Comparison of ENCODE assay signal across 13 cellular contexts in genomic region chr14:53951661-53952265, GRCh38. TPM values are rescaled to one million over a fixed set of nuclear protein-coding genes. Genes with fewer than 3 reads are reported as not detected.
A peak's percentile ranks its signal among the peaks of the same experiment; 100 is the strongest.
DNase-seq lines count a peak whose midpoint lies in the region; TF ChIP-seq lines count a peak whose summit lies in the region.
"Had no signal": no experiment of that assay in that cellular context is flagged by ENCODE, and none has a peak within 500 bp of the region (broad histone marks: within the 10 kb centered on the region; RNA-seq: fewer than 3 reads in every experiment).

No MANE protein-coding gene starts in this region.

- H3K4me1 ChIP-seq in ascending aorta (peaks cover 0 to 9% of the 10 kb centered on the region in 2 donors), hepatocyte (ENCODE audit: insufficient read depth) (peaks cover 14% of the 10 kb centered on the region)

- H3K4me2 ChIP-seq in hepatocyte, result peak overlapping the region; percentile 95

- 5% methylated on average over 31 of the region's 31 CpGs for WGBS in hepatocyte (ENCODE audit: low lambda C conversion rate, missing lambda C conversion rate)

- H2AFZ ChIP-seq in hepatocyte, result no peak overlapping the region

- H3K27me3 ChIP-seq in ascending aorta (no peaks in the 10 kb centered on the region), hepatocyte (no peaks in the 10 kb centered on the region)

- H3K9me2 ChIP-seq in hepatocyte (replicated peaks; ENCODE audit: insufficient read depth), result no peaks in the 10 kb centered on the region

- H3K9me3 ChIP-seq in ascending aorta (no peaks in the 10 kb centered on the region), hepatocyte (ENCODE audit: low read depth) (no peaks in the 10 kb centered on the region)

- H3K4me1 Mint-ChIP-seq in progenitor cell of endocrine pancreas (ENCODE audit: low read depth), result peaks cover 40% of the 10 kb centered on the region

- H3K36me3 Mint-ChIP-seq in progenitor cell of endocrine pancreas (ENCODE audit: insufficient read depth), result no peaks in the 10 kb centered on the region

- H3K27me3 Mint-ChIP-seq in progenitor cell of endocrine pancreas, result peaks cover 84% of the 10 kb centered on the region

- DNase-seq in ELF-1 (ENCODE audit: low read depth, low spot score) (peak; percentile 77), ascending aorta (ENCODE audit: low spot score in 2 of 2) (no peak), hepatocyte (ENCODE audit: low spot score) (peak; percentile 28), progenitor cell of endocrine pancreas (ENCODE audit: low spot score, unreplicated experiment) (no peak), T1000 (lab: John Stamatoyannopoulos, UW) (no peak)
- no peak for DNase-seq in stimulated activated CD4-positive, alpha-beta T cell treated with anti-CD3 and anti-CD28 coated beads, Interleukin-4, amount 100 ng/mL, for 4 hours
- DNase-seq in activated CD8-positive, alpha-beta memory T cell treated with anti-CD3 and anti-CD28 coated beads, Interleukin-2, amount 50 U/mL, for 4 hours, result no peak
- DNase-seq in activated CD4-positive, CD25-positive, alpha-beta regulatory T cell (lab: John Stamatoyannopoulos, UW), result no peak
- DNase-seq: activated CD4-positive, alpha-beta T cell treated with anti-CD3 and anti-CD28 coated beads, Interleukin-2, amount 50 U/mL, for 4 hours; cerebellar nuclear complex; NCI-H1417; SHP77 treated with DMSO at 0.1 percent for 48 hours had no signal

- peak overlapping the region; percentile 73 for H3K4me3 Mint-ChIP-seq in progenitor cell of endocrine pancreas (ENCODE audit: low read depth)

- intact Hi-C loops in ascending aorta (cut with DNase I), result loop anchor here (2.0 to 10.0 kb wide), 8 partner anchors 396 to 1433 kb away; partner anchors contain the start of genes CGRRF1, ERO1A, FERMT2 and GNPNAT1

- H3K36me3 ChIP-seq in ascending aorta, result peaks cover 15 to 29% of the 10 kb centered on the region in 2 donors
- no peaks in the 10 kb centered on the region for H3K36me3 ChIP-seq in hepatocyte (replicated peaks; ENCODE audit: insufficient read depth, low read depth)

- no peaks in the 10 kb centered on the region for H4K20me1 ChIP-seq in hepatocyte (ENCODE audit: insufficient read depth, poor library complexity, severe bottlenecking)

- H3K9me3 Mint-ChIP-seq in progenitor cell of endocrine pancreas (ENCODE audit: low read depth), result no peaks in the 10 kb centered on the region

- H3K27ac Mint-ChIP-seq in progenitor cell of endocrine pancreas, result peak overlapping the region; percentile 58

- H3K27ac ChIP-seq in ascending aorta, result no peak overlapping the region
- H3K27ac ChIP-seq in hepatocyte, result peak overlapping the region; percentile 89
- H3K27ac ChIP-seq: C4-2B had no signal

- TF ChIP-seq CTCF in ascending aorta (IDR thresholded peaks at IDR 0.05) (no peak), hepatocyte (IDR thresholded peaks at IDR 0.05; ENCODE audit: poor library complexity) (no peak), progenitor cell of endocrine pancreas (IDR thresholded peaks at IDR 0.05; ENCODE audit: unreplicated experiment) (no peak)

- H3K4me3 ChIP-seq in ascending aorta, result peak overlapping the region; percentile 65 to 72
- H3K4me3 ChIP-seq in hepatocyte, result peak overlapping the region; percentile 57

- H3K79me2 ChIP-seq in hepatocyte, result peaks cover 63% of the 10 kb centered on the region

RNA-seq across cellular contexts. Expression of gene BMP4, which starts 4.9 kb away (rescaled TPM):
- 33.1 TPM for total RNA-seq in ascending aorta
- total RNA-seq in hepatocyte, result 54.0 and 56.0 TPM in 2 replicates
- polyA plus RNA-seq in hepatocyte, result 41.2 and 50.6 TPM in 2 replicates
- 2.7 and 7.5 TPM in 2 replicates for total RNA-seq in progenitor cell of endocrine pancreas

Comparison
In these comparisons a context has a peak if more than half of its experiments do, and no peak if none do; other contexts are left out.
1. DNase-seq: peak in ELF-1 (single experiment) and hepatocyte (single experiment); none in ascending aorta (0 of 2), progenitor cell of endocrine pancreas (single experiment), stimulated activated CD4-positive, alpha-beta T cell treated with anti-CD3 and anti-CD28 coated beads, Interleukin-4, amount 100 ng/mL, for 4 hours (0 of 2), activated CD8-positive, alpha-beta memory T cell treated with anti-CD3 and anti-CD28 coated beads, Interleukin-2, amount 50 U/mL, for 4 hours (single experiment), activated CD4-positive, CD25-positive, alpha-beta regulatory T cell (0 of 4) and T1000 (single experiment).